In genomic region chr11:72824020-72824419, GRCh38 we compare ENCODE assay signal across 21 cellular contexts. TPM values are rescaled to one million over a fixed set of nuclear protein-coding genes. Genes with fewer than 3 reads are reported as not detected.
A peak's percentile ranks its signal among the peaks of the same experiment; 100 is the strongest.
DNase-seq lines count a peak whose midpoint lies in the region; ATAC-seq, FAIRE-seq and TF ChIP-seq lines count a peak whose summit lies in the region.
"Had no signal": no experiment of that assay in that cellular context is flagged by ENCODE, and none has a peak within 500 bp of the region (broad histone marks: within the 10 kb centered on the region; RNA-seq: fewer than 3 reads in every experiment).

No MANE protein-coding gene starts in this region.

- H3K79me2 ChIP-seq in GM12878 (ENCODE audit: control insufficient read depth, insufficient read depth, low read length), result no peaks in the 10 kb centered on the region

- in situ Hi-C loops in GM12878 (cut with MboI), result no loop called here

- no peak for DNase-seq in CD8-positive, alpha-beta memory T cell
- DNase-seq in GM12878 (ENCODE audit: low read depth, low spot score) (no peak), neural crest cell (ENCODE audit: low read depth, low spot score) (no peak), right atrium auricular region (ENCODE audit: low spot score) (no peak)
- no peak for DNase-seq in activated CD4-positive, alpha-beta T cell treated with anti-CD3 and anti-CD28 coated beads for 1 hour
- DNase-seq: activated CD4-positive, alpha-beta T cell treated with anti-CD3 and anti-CD28 coated beads for 36 hours; activated naive CD4-positive, alpha-beta T cell; aorta; H9; left lung; NCI-H187; NCI-H226; NCI-H82; occipital lobe; stimulated activated naive CD4-positive, alpha-beta T cell had no signal

- peaks cover 16% of the 10 kb centered on the region for H3K36me3 ChIP-seq in CD8-positive, alpha-beta memory T cell (ENCODE audit: insufficient read depth, low read length)
- H3K36me3 ChIP-seq in GM12878 (ENCODE audit: control insufficient read depth in 2 of 2, insufficient read depth in 2 of 2, low read length in 1 of 2) (peaks cover 5 to 26% of the 10 kb centered on the region in 2 experiments), right atrium auricular region (peaks cover 8% of the 10 kb centered on the region)

- peaks cover 7 to 51% (median 10%) of the 10 kb centered on the region in 3 donors for H3K4me1 Mint-ChIP-seq in CD8-positive, alpha-beta memory T cell
- peaks cover 9% of the 10 kb centered on the region for H3K4me1 Mint-ChIP-seq in neural crest cell

- H3K27me3 Mint-ChIP-seq in CD8-positive, alpha-beta memory T cell, result no peaks in the 10 kb centered on the region
- peaks cover 7% of the 10 kb centered on the region for H3K27me3 Mint-ChIP-seq in neural crest cell (ENCODE audit: low read depth)
- H3K27me3 Mint-ChIP-seq: activated CD4-positive, alpha-beta T cell treated with anti-CD3 and anti-CD28 coated beads for 36 hours had no signal

- H3K9me3 Mint-ChIP-seq in CD8-positive, alpha-beta memory T cell, result no peaks in the 10 kb centered on the region
- no peaks in the 10 kb centered on the region for H3K9me3 Mint-ChIP-seq in neural crest cell
- H3K9me3 Mint-ChIP-seq: H9 had no signal

- TF ChIP-seq EP300 in GM12878 (IDR thresholded peaks at IDR 0.05; ENCODE audit: borderline replicate concordance in 1 of 2, control insufficient read depth in 1 of 2, low read depth in 2 of 2, low read length in 2 of 2), result no peak

- H3K27me3 ChIP-seq in CD8-positive, alpha-beta memory T cell (ENCODE audit: insufficient read depth, low read length, poor library complexity, severe bottlenecking), result no peaks in the 10 kb centered on the region
- H3K27me3 ChIP-seq in GM12878 (replicated peaks in 1 of 2; ENCODE audit: control insufficient read depth in 2 of 2, insufficient read depth in 2 of 2, low read length in 1 of 2), result no peaks in the 10 kb centered on the region
- H3K27me3 ChIP-seq in right atrium auricular region, result no peaks in the 10 kb centered on the region
- H3K27me3 ChIP-seq: left lung, Peyer's patch, tibial nerve had no signal

- no peak overlapping the region for H3K4me2 ChIP-seq in GM12878 (ENCODE audit: control insufficient read depth, insufficient read depth)

- CTCF ChIA-PET in CD8-positive, alpha-beta memory T cell (lab: Charles Lee), result interaction anchor here (1.0 kb wide), 1 partner anchor 8 kb away, joined by 4 read pairs; no protein-coding TSS in a partner anchor
- CTCF ChIA-PET in GM12878 (lab: Yijun Ruan, JAX), result interaction anchor here (1.0 to 1.4 kb wide), 2 partner anchors 99 to 353 kb away, joined by 3 read pairs; no protein-coding TSS in a partner anchor

- no peak overlapping the region for H3K4me3 ChIP-seq in CD8-positive, alpha-beta memory T cell (ENCODE audit: low read length)
- H3K4me3 ChIP-seq in GM12878 (no peak overlapping the region), right atrium auricular region (no peak overlapping the region)
- H3K4me3 ChIP-seq: left lung, Peyer's patch, tibial nerve had no signal

- no peaks in the 10 kb centered on the region for H4K20me1 ChIP-seq in GM12878 (ENCODE audit: control insufficient read depth, insufficient read depth)

- BruUV-seq in GM12878 (replicated peaks; lab: Mats Ljungman, UMichigan), result no TSS peak

- 80% methylated on average over 7 of the region's 7 CpGs for WGBS in GM12878 (ENCODE audit: insufficient coverage, insufficient replicate concordance, low lambda C conversion rate, missing lambda C conversion rate)

- peaks cover 4 to 67% (median 8%) of the 10 kb centered on the region in 3 donors for H3K36me3 Mint-ChIP-seq in CD8-positive, alpha-beta memory T cell
- peaks cover 3% of the 10 kb centered on the region for H3K36me3 Mint-ChIP-seq in neural crest cell (ENCODE audit: low read depth)

- H2AFZ ChIP-seq in GM12878 (ENCODE audit: control insufficient read depth, low read depth, low read length), result no peak overlapping the region

- peak overlapping the region in 2 of 7 donors; percentile 58 to 73 for H3K4me3 Mint-ChIP-seq in CD8-positive, alpha-beta memory T cell
- peak overlapping the region; percentile 78 for H3K4me3 Mint-ChIP-seq in neural crest cell
- H3K4me3 Mint-ChIP-seq: activated CD4-positive, alpha-beta T cell treated with anti-CD3 and anti-CD28 coated beads for 36 hours had no signal

- no peaks in the 10 kb centered on the region for H3K4me1 ChIP-seq in CD8-positive, alpha-beta memory T cell (ENCODE audit: insufficient read depth, low read length)
- H3K4me1 ChIP-seq in GM12878 (ENCODE audit: control insufficient read depth, insufficient read depth, low read length) (peaks cover 27% of the 10 kb centered on the region), right atrium auricular region (peaks cover 0 to 25% of the 10 kb centered on the region in 2 donors)

- intact Hi-C loops in GM12878 (cut with micrococcal nuclease; ENCODE audit: unreplicated experiment), result no loop called here

- FAIRE-seq in GM12878 (lab: Jason Lieb, UNC), result no peak

- RAD21 ChIA-PET in GM12878 (lab: Charles Lee; ENCODE audit: unreplicated experiment), result interaction anchor here (1.1 to 1.3 kb wide), 2 partner anchors 8 to 30 kb away, joined by 3 to 5 read pairs; partner anchors contain the start of gene STARD10

- ATAC-seq in GM12878 (no peak), GM21367 (IDR thresholded peaks at IDR 0.05; ENCODE audit: unreplicated experiment) (no peak), HG03378 (IDR thresholded peaks at IDR 0.05; ENCODE audit: unreplicated experiment) (no peak)
- ATAC-seq: activated CD4-positive, alpha-beta T cell treated with anti-CD3 and anti-CD28 coated beads for 36 hours; left lung; SK-N-SH treated with all-trans-retinoic acid at 6 μM for 48 hours had no signal

- TF ChIP-seq POLR2A in GM19193 (IDR thresholded peaks at IDR 0.05; ENCODE audit: extremely low read depth, insufficient read depth, insufficient read length) (peak; percentile 33), GM12878 (IDR thresholded peaks at IDR 0.05; ENCODE audit: low read depth, low read length) (peak; percentile 53; the same call in 1 of the 2 replicates)

- H3K9me3 ChIP-seq in CD8-positive, alpha-beta memory T cell (ENCODE audit: low read length), result no peaks in the 10 kb centered on the region
- H3K9me3 ChIP-seq in GM12878 (replicated peaks; ENCODE audit: control insufficient read depth, insufficient read depth, low read length), result no peaks in the 10 kb centered on the region; the same call in 2 of the 3 replicates
- H3K9me3 ChIP-seq in right atrium auricular region, result no peaks in the 10 kb centered on the region
- H3K9me3 ChIP-seq: left lung, Peyer's patch, tibial nerve had no signal

- TF ChIP-seq CTCF in GM12878 (IDR thresholded peaks at IDR 0.05 in 2 of 3, conservative IDR thresholded peaks at IDR 0.05 in 1 of 3; ENCODE audit: control insufficient read depth in 2 of 3, extremely low read depth in 1 of 3, insufficient read depth in 1 of 3, low read depth in 3 of 3, low read length in 3 of 3) (no peak), neural crest cell (conservative IDR thresholded peaks at IDR 0.05) (no peak), right atrium auricular region (IDR thresholded peaks at IDR 0.05) (no peak)

- SMC1A ChIA-PET in GM12878 (lab: Charles Lee; ENCODE audit: uncharacterized antibody, unreplicated experiment), result no interaction called here

- H3K27ac Mint-ChIP-seq in CD8-positive, alpha-beta memory T cell, result peak overlapping the region in 5 of 8 donors; percentile 73 to 95 (median 89)
- no peak overlapping the region for H3K27ac Mint-ChIP-seq in neural crest cell (ENCODE audit: unreplicated experiment)
- H3K27ac Mint-ChIP-seq: activated CD4-positive, alpha-beta T cell treated with anti-CD3 and anti-CD28 coated beads for 36 hours had no signal

- no peak for TF ChIP-seq RAD21 in GM12878 (IDR thresholded peaks at IDR 0.05; ENCODE audit: insufficient read depth, low read depth, low read length)

- H3K27ac ChIP-seq in CD8-positive, alpha-beta memory T cell (ENCODE audit: low read depth, low read length), result no peak overlapping the region
- no peak overlapping the region for H3K27ac ChIP-seq in GM12878 (ENCODE audit: control insufficient read depth, insufficient read depth)
- no peak overlapping the region for H3K27ac ChIP-seq in right atrium auricular region
- H3K27ac ChIP-seq: tibial nerve had no signal

- POLR2A ChIA-PET in CD8-positive, alpha-beta memory T cell (lab: Charles Lee), result interaction anchor here (1.2 kb wide), 1 partner anchor 12 kb away, joined by 3 read pairs; no protein-coding TSS in a partner anchor
- POLR2A ChIA-PET in GM12878 (lab: Charles Lee), result no interaction called here

- no peak overlapping the region for H3K9ac ChIP-seq in GM12878 (ENCODE audit: control insufficient read depth, insufficient read depth, low read length)

RNA-seq across cellular contexts. Expression of gene ATG16L2, which starts 9.8 kb away (rescaled TPM):
- 10 to 100 TPM; 50.3 to 53.2 TPM for total RNA-seq in CD8-positive, alpha-beta memory T cell
- polyA plus RNA-seq in CD8-positive, alpha-beta memory T cell, result 18.8 TPM
- total RNA-seq in GM12878 (2013; cell fraction: nucleolus; rRNA removed), result 378 and 421 TPM in 2 replicates
- 28.2 and 34.1 TPM in 2 replicates for total RNA-seq in GM12878 (2014; rRNA removed)
- total RNA-seq in GM12878 (2014; rRNA removed; fragmentation: Illumina TruSeq; extraction: Trizol), result 21.5 and 24.5 TPM in 2 replicates
- total RNA-seq in GM12878 (2021), result 39.8 and 46.4 TPM in 2 replicates
- 25.1 TPM for polyA plus RNA-seq in GM12878 (2011; ENCODE audit: low read depth)
- 49.5 and 67.7 TPM in 2 replicates for polyA plus RNA-seq in GM12878 (2011; rRNA removed)
- 48.3 and 70.9 TPM in 2 replicates for polyA plus RNA-seq in GM12878 (2011; cell fraction: cytosol; rRNA removed)
- 785 and 840 TPM in 2 replicates for polyA plus RNA-seq in GM12878 (2011; cell fraction: nucleus; rRNA removed)
- 49.9 and 64.4 TPM in 2 replicates for polyA plus RNA-seq in GM12878 (2012)
- polyA plus RNA-seq in GM12878 (2014; fragmentation: Illumina TruSeq; extraction: Trizol), result 35.6 and 39.8 TPM in 2 replicates
- polyA plus RNA-seq in GM12878 (2014; fragmentation: Nextera tagmentation; extraction: Ambion mirVana), result 1 to 10 TPM; 1.9 to 5.3 TPM
- polyA plus RNA-seq in GM12878 (2014; rRNA removed), result 65.4 and 67.6 TPM in 2 replicates
- 10 to 100 TPM; 25.9 to 32.6 TPM for polyA plus RNA-seq in GM12878 (2016; fragmentation: Nextera tagmentation; extraction: Ambion mirVana)
- 43.8 and 50.3 TPM in 2 replicates for polyA minus RNA-seq in GM12878 (2011; rRNA and poly(A)+ RNA removed)
- 14.1 and 20.2 TPM in 2 replicates for polyA minus RNA-seq in GM12878 (2011; cell fraction: cytosol; rRNA and poly(A)+ RNA removed)
- polyA minus RNA-seq in GM12878 (2011; cell fraction: nucleus; rRNA and poly(A)+ RNA removed), result 92.6 and 143 TPM in 2 replicates
- 22.7 and 24.5 TPM in 2 replicates for total RNA-seq in neural crest cell
- 10 to 100 TPM in 1 of 2 donors, 1 to 10 TPM in 1; 9.0 to 10.0 TPM for total RNA-seq in right atrium auricular region

RNA-seq across cellular contexts. Expression of gene STARD10, which starts 30.2 kb away (rescaled TPM):
- 10 to 100 TPM; 13.8 to 15.9 TPM for total RNA-seq in CD8-positive, alpha-beta memory T cell
- 21.8 TPM for polyA plus RNA-seq in CD8-positive, alpha-beta memory T cell
- 13.8 and 14.9 TPM in 2 replicates for total RNA-seq in GM12878 (2013; cell fraction: nucleolus; rRNA removed)
- total RNA-seq in GM12878 (2014; rRNA removed) (29.0 and 29.3 TPM in 2 replicates), GM12878 (2014; rRNA removed; fragmentation: Illumina TruSeq; extraction: Trizol) (21.7 and 22.2 TPM in 2 replicates), GM12878 (2021) (24.0 and 29.8 TPM in 2 replicates), neural crest cell (12.6 and 13.5 TPM in 2 replicates), right atrium auricular region (100 to 1,000 TPM in 1 of 2 donors, 10 to 100 TPM in 1; 77.0 to 112 TPM)
- polyA plus RNA-seq in GM12878 (2011; ENCODE audit: low read depth), result 5.4 TPM
- polyA plus RNA-seq in GM12878 (2011; rRNA removed) (28.0 and 43.2 TPM in 2 replicates), GM12878 (2014; fragmentation: Illumina TruSeq; extraction: Trizol) (23.7 and 24.4 TPM in 2 replicates), GM12878 (2014; fragmentation: Nextera tagmentation; extraction: Ambion mirVana) (under 1 TPM; 0.15 to 0.21 TPM), GM12878 (2014; rRNA removed) (27.8 and 36.3 TPM in 2 replicates), GM12878 (2016; fragmentation: Nextera tagmentation; extraction: Ambion mirVana) (10 to 100 TPM; 10.3 to 11.4 TPM)
- 50.3 and 60.8 TPM in 2 replicates for polyA plus RNA-seq in GM12878 (2011; cell fraction: cytosol; rRNA removed)
- 34.3 and 35.5 TPM in 2 replicates for polyA plus RNA-seq in GM12878 (2011; cell fraction: nucleus; rRNA removed)
- 18.6 and 21.8 TPM in 2 replicates for polyA plus RNA-seq in GM12878 (2012)
- polyA minus RNA-seq in GM12878 (2011; rRNA and poly(A)+ RNA removed), result 39.7 and 55.9 TPM in 2 replicates
- 10.6 and 11.8 TPM in 2 replicates for polyA minus RNA-seq in GM12878 (2011; cell fraction: cytosol; rRNA and poly(A)+ RNA removed)
- 11.7 and 14.1 TPM in 2 replicates for polyA minus RNA-seq in GM12878 (2011; cell fraction: nucleus; rRNA and poly(A)+ RNA removed)
